8 cellular contexts compared by ENCODE assay signal in the genomic region with DNA sequence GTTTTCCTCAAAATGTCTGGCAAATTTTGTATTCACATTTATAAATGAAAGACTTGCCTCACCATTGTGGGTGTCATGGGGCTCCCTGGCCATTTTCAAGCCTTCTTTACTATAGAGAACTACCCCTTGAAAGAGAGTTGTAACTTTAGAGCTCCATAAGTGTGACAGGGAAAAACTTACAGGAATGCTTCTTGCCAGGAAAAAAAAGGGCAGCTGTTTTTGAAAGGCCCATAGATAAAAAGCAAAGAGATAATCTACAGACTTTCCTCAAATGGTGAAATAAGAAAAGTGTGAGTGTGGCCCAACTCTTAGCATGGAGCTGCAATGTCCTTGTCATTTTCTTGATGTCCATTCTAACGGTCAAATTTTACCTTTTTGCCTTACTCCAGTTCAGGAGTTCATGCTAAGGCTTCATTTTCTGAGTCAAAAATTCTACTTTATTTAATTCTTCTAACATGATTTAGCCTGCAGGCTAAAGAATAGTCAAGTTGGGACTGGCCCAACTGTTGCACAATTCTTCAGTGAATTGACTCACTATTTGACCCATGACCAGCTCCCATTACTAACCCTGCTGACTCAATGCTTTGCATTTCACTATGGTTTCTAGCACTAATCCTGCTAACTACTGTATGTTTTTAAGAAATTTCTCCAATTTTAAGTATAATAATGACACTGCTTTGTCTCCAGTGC. TPM values are rescaled to one million over a fixed set of nuclear protein-coding genes. Genes with fewer than 3 reads are reported as not detected.
A peak's percentile ranks its signal among the peaks of the same experiment; 100 is the strongest.
DNase-seq lines count a peak whose midpoint lies in the region; ATAC-seq and TF ChIP-seq lines count a peak whose summit lies in the region.

No MANE protein-coding gene starts in this region.

- 60% methylated on average over 1 of the region's 1 CpG; no CpG with 5 or more reads in 1 of the 2 experiments for WGBS in IMR-90 (ENCODE audit: extremely low coverage in 2 of 2, insufficient read length in 1 of 2), 2 experiments
- 50% methylated on average over 1 of the region's 1 CpG for WGBS in mesenchymal stem cell

- POLR2A ChIA-PET in IMR-90 (lab: Charles Lee; ENCODE audit: unreplicated experiment) = no interaction called here

- no peak overlapping the region for H3K9ac ChIP-seq in IMR-90 (ENCODE audit: low read depth, low read length)
- H3K9ac ChIP-seq in mesenchymal stem cell (ENCODE audit: low read length) = peak overlapping the region; percentile 78
- no peak overlapping the region for H3K9ac ChIP-seq in MM.1S (ENCODE audit: low read length)

- H3F3A ChIP-seq in MM.1S (ENCODE audit: insufficient read depth, low read length) = no peaks in the 10 kb centered on the region

- H3K9me2 ChIP-seq in MM.1S (replicated peaks; ENCODE audit: insufficient read depth, low read length) = no peaks in the 10 kb centered on the region

- peak overlapping the region; percentile 81; the same call in 1 of the 2 replicates for H3K23ac ChIP-seq in IMR-90 (ENCODE audit: low read depth, low read length)
- H3K23ac ChIP-seq in mesenchymal stem cell (ENCODE audit: low read length in 2 of 2) = no peak overlapping the region

- TF ChIP-seq CTCF in IMR-90 (conservative IDR thresholded peaks at IDR 0.05; ENCODE audit: low read depth, low read length) (no peak), cardiac fibroblast (IDR thresholded peaks at IDR 0.05; ENCODE audit: low read depth, low read length) (no peak), MM.1S (IDR thresholded peaks at IDR 0.05; ENCODE audit: low read length) (no peak), GM10266 (IDR thresholded peaks at IDR 0.05; ENCODE audit: control insufficient read depth, insufficient read depth, low read depth, missing control alignments) (no peak)

- H3K14ac ChIP-seq in IMR-90 (replicated peaks; ENCODE audit: low read depth, low read length) (peak overlapping the region; percentile 61; the same call in 1 of the 2 replicates), mesenchymal stem cell (ENCODE audit: low read length in 2 of 2) (no peak overlapping the region)

- H3K18ac ChIP-seq in IMR-90 (ENCODE audit: low read depth, low read length) (peak overlapping the region; percentile 84; the same call in 1 of the 2 replicates), mesenchymal stem cell (ENCODE audit: low read depth in 1 of 2, low read length in 2 of 2) (no peak overlapping the region)

- DNase-seq in AG08395 (ENCODE audit: low spot score) = peak; percentile 86
- DNase-seq in IMR-90 = peak; percentile 97
- DNase-seq in cardiac fibroblast (ENCODE audit: low read depth in 2 of 2) = peak; percentile 96 to 98
- peak; percentile 95 for DNase-seq in mesenchymal stem cell
- no peak for DNase-seq in MM.1S
- no peak for DNase-seq in GM10266 (ENCODE audit: extremely low spot score)
- DNase-seq in stimulated activated CD4-positive, alpha-beta T cell treated with anti-CD3 and anti-CD28 coated beads, Interleukin-4, amount 100 ng/mL, for 1 hour = no peak

- H3K4ac ChIP-seq in IMR-90 (ENCODE audit: low read depth, low read length) = peak overlapping the region; percentile 76; the same call in 1 of the 2 replicates
- no peak overlapping the region for H3K4ac ChIP-seq in mesenchymal stem cell (ENCODE audit: low read depth in 1 of 2, low read length in 2 of 2)

- H3K27me3 ChIP-seq in IMR-90 (ENCODE audit: control insufficient read depth, insufficient read depth, low read length) = no peaks in the 10 kb centered on the region; the same call in 1 of the 2 replicates
- no peaks in the 10 kb centered on the region for H3K27me3 ChIP-seq in mesenchymal stem cell (ENCODE audit: control insufficient read depth in 1 of 2, insufficient read depth in 1 of 2, low read length in 2 of 2)
- H3K27me3 ChIP-seq in MM.1S (replicated peaks; ENCODE audit: insufficient read depth, low read length) = no peaks in the 10 kb centered on the region

- peak overlapping the region; percentile 93 for H2BK20ac ChIP-seq in IMR-90 (ENCODE audit: low read depth, low read length)

- no peak for TF ChIP-seq POLR2A in IMR-90 (IDR thresholded peaks at IDR 0.05; ENCODE audit: low read depth, low read length)

- dilution Hi-C loops in IMR-90 (cut with HindIII; ENCODE audit: low sequenced_read_pairs, unreplicated experiment) = no loop called here

- BruUV-seq in IMR-90 (replicated peaks; lab: Mats Ljungman, UMichigan) = no TSS peak

- CTCF ChIA-PET in IMR-90 (lab: Yijun Ruan, JAX) = no interaction called here

- no peak overlapping the region for H2BK12ac ChIP-seq in mesenchymal stem cell (ENCODE audit: low read length in 2 of 2)

- no peaks in the 10 kb centered on the region for H3K36me3 ChIP-seq in IMR-90 (ENCODE audit: control insufficient read depth, insufficient read depth, low read length)
- H3K36me3 ChIP-seq in mesenchymal stem cell (ENCODE audit: control insufficient read depth in 1 of 2, insufficient read depth in 2 of 2, low read depth in 1 of 2, low read length in 2 of 2) = no peaks in the 10 kb centered on the region
- H3K36me3 ChIP-seq in MM.1S (replicated peaks; ENCODE audit: insufficient read depth, low read length) = no peaks in the 10 kb centered on the region

- no peak overlapping the region for H3K4me3 ChIP-seq in IMR-90 (ENCODE audit: insufficient read depth, low read depth, low read length)
- no peak overlapping the region for H3K4me3 ChIP-seq in cardiac fibroblast (replicated peaks in 1 of 2; ENCODE audit: low read depth in 2 of 2, low read length in 2 of 2)
- H3K4me3 ChIP-seq in mesenchymal stem cell (ENCODE audit: insufficient read depth in 1 of 2, low read depth in 1 of 2, low read length in 2 of 2) = peak overlapping the region in 1 of 2 experiments; percentile 11
- H3K4me3 ChIP-seq in MM.1S (ENCODE audit: low read length) = no peak overlapping the region

- peak overlapping the region; percentile 43; the same call in 1 of the 2 replicates for H4K91ac ChIP-seq in IMR-90 (ENCODE audit: insufficient read depth, low read depth, low read length)
- H4K91ac ChIP-seq in mesenchymal stem cell (ENCODE audit: low read length) = no peak overlapping the region

- no peak for TF ChIP-seq RAD21 in IMR-90 (IDR thresholded peaks at IDR 0.05; ENCODE audit: low read length)

- H3K4me1 ChIP-seq in IMR-90 (ENCODE audit: control insufficient read depth, insufficient read depth, low read length) (peaks cover 1% of the 10 kb centered on the region), mesenchymal stem cell (ENCODE audit: control insufficient read depth, insufficient read depth, low read depth, low read length) (no peaks in the 10 kb centered on the region), MM.1S (ENCODE audit: low read length) (no peaks in the 10 kb centered on the region)

- H2BK15ac ChIP-seq in IMR-90 (ENCODE audit: low read depth, low read length) (0 out of 3 replicates have a peak overlapping the region, but pooled peaks have one; percentile 68), mesenchymal stem cell (ENCODE audit: low read depth, poor library complexity, severe bottlenecking) (no peak overlapping the region)

- intact Hi-C loops in IMR-90 (cut with micrococcal nuclease) = loop anchor here (2.0 kb wide), 1 partner anchor 40 kb away; a partner anchor contains a TSS

- H2AFZ ChIP-seq in IMR-90 (replicated peaks; ENCODE audit: low read length, poor library complexity) (no peak overlapping the region), mesenchymal stem cell (ENCODE audit: low read depth, low read length) (no peak overlapping the region), MM.1S (ENCODE audit: low read length) (no peak overlapping the region)

- H4K5ac ChIP-seq in IMR-90 (ENCODE audit: low read depth, low read length) = peak overlapping the region; percentile 67; the same call in 1 of the 2 replicates

- H3K9me3 ChIP-seq in IMR-90 (ENCODE audit: control insufficient read depth, insufficient read depth, low read length) (no peaks in the 10 kb centered on the region), mesenchymal stem cell (ENCODE audit: control insufficient read depth, low read length) (no peaks in the 10 kb centered on the region), MM.1S (replicated peaks; ENCODE audit: insufficient read depth, low read length) (no peaks in the 10 kb centered on the region)

- H2BK5ac ChIP-seq in IMR-90 (ENCODE audit: low read depth, low read length, poor library complexity, severe bottlenecking) = peak overlapping the region; percentile 94
- H2BK5ac ChIP-seq in mesenchymal stem cell (ENCODE audit: low read depth, low read length, poor library complexity, severe bottlenecking) = peak overlapping the region; percentile 87

- H3K79me2 ChIP-seq in MM.1S (ENCODE audit: low read length) = no peaks in the 10 kb centered on the region

- peak overlapping the region; percentile 34 for H3K56ac ChIP-seq in IMR-90 (ENCODE audit: extremely low read depth, insufficient read depth, low read length)

- H3K9me1 ChIP-seq in IMR-90 (ENCODE audit: insufficient read depth, low read length) = no peaks in the 10 kb centered on the region; the same call in 1 of the 2 replicates

- H4K8ac ChIP-seq in IMR-90 (ENCODE audit: low read depth in 2 of 2, low read length in 2 of 2) (peak overlapping the region; percentile 24 to 70; a peak in 2 of 4 replicates), mesenchymal stem cell (ENCODE audit: low read length) (no peak overlapping the region)

- peak; percentile 84 for ATAC-seq in IMR-90 (ENCODE audit: low read depth)
- ATAC-seq in HG03139 (IDR thresholded peaks at IDR 0.05; ENCODE audit: unreplicated experiment) = no peak

- H2BK120ac ChIP-seq in IMR-90 (ENCODE audit: low read depth, low read length) (peak overlapping the region; percentile 91), mesenchymal stem cell (ENCODE audit: low read depth, low read length) (no peak overlapping the region)

- no peaks in the 10 kb centered on the region for H4K20me1 ChIP-seq in IMR-90 (ENCODE audit: insufficient read depth, low read length)
- no peaks in the 10 kb centered on the region for H4K20me1 ChIP-seq in MM.1S (ENCODE audit: insufficient read depth, low read length)

- in situ Hi-C loops in IMR-90 (cut with MboI; ENCODE audit: low sequenced_read_pairs) = no loop called here

- peak overlapping the region; percentile 67; the same call in 1 of the 2 replicates for H3K4me2 ChIP-seq in IMR-90 (ENCODE audit: low read depth, low read length)
- no peak overlapping the region for H3K4me2 ChIP-seq in mesenchymal stem cell (ENCODE audit: low read length, poor library complexity, severe bottlenecking)
- H3K4me2 ChIP-seq in MM.1S (ENCODE audit: low read depth, low read length) = no peak overlapping the region

- H3K27ac ChIP-seq in IMR-90 (ENCODE audit: insufficient read depth, low read length) (peak overlapping the region; percentile 64; the same call in 1 of the 2 replicates), mesenchymal stem cell (ENCODE audit: low read length, poor library complexity, severe bottlenecking) (peak overlapping the region; percentile 93), MM.1S (ENCODE audit: low read length) (no peak overlapping the region)

- H2AK9ac ChIP-seq in IMR-90 (replicated peaks; ENCODE audit: low read depth, low read length, poor library complexity) = no peak overlapping the region

- H2AK5ac ChIP-seq in IMR-90 (ENCODE audit: low read depth, low read length) (peak overlapping the region; percentile 60; the same call in 1 of the 2 replicates), mesenchymal stem cell (ENCODE audit: low read length, severe bottlenecking) (no peak overlapping the region)

- H3K79me1 ChIP-seq in IMR-90 (ENCODE audit: low read depth in 1 of 2, low read length in 2 of 2) = no peaks in the 10 kb centered on the region
- H3K79me1 ChIP-seq in mesenchymal stem cell (replicated peaks; ENCODE audit: low read length, poor library complexity, severe bottlenecking) = peaks cover 9% of the 10 kb centered on the region

RNA-seq across cellular contexts. Expression of a gene that starts 41.2 kb away (rescaled TPM):
- 36.4 and 40.5 TPM in 2 replicates for total RNA-seq in IMR-90 (2012; rRNA removed)
- 32.3 and 39.4 TPM in 2 replicates for polyA plus RNA-seq in IMR-90 (2012; rRNA removed)
- 9.6 and 12.8 TPM in 2 replicates for polyA plus RNA-seq in IMR-90 (2012; cell fraction: cytosol; rRNA removed)
- polyA plus RNA-seq in IMR-90 (2012; cell fraction: nucleus; rRNA removed; ENCODE audit: low replicate concordance) = 5.2 and 39.6 TPM in 2 replicates
- polyA plus RNA-seq in mesenchymal stem cell (2013, experiment 1 of 2) = 111 TPM
- 130 TPM for polyA plus RNA-seq in mesenchymal stem cell (2013, experiment 2 of 2)

Comparison
In these comparisons a context has a peak if more than half of its experiments do, and no peak if none do; other contexts are left out.
1. DNase-seq: peak in AG08395 (single experiment), IMR-90 (single experiment), cardiac fibroblast (2 of 2) and mesenchymal stem cell (single experiment); none in MM.1S (single experiment), GM10266 (single experiment) and stimulated activated CD4-positive, alpha-beta T cell treated with anti-CD3 and anti-CD28 coated beads, Interleukin-4, amount 100 ng/mL, for 1 hour (single experiment).